22 cellular contexts compared by ENCODE assay signal in the genomic region with DNA sequence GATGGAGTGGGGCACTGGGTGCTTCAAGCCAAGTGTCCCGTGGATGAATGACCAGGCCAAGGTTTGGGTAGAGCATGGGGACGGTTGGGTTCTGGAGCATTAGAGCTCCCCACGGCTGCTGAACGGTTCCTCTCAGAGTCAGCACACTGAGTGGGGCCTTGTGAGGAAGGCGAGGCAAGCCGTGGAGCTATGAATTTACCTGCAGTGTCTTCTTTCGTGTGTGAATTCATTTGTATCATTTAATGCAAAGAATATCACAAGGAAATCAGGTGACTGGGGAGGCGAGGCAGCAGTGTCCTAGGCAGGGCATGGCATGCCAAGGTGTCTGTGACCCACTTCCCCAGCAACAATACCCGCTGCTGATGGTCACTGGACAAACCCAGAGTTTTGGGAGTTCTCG.
DNase-seq lines count a peak whose midpoint lies in the region; ATAC-seq and TF ChIP-seq lines count a peak whose summit lies in the region.
"Had no signal": no experiment of that assay in that cellular context is flagged by ENCODE, and none has a peak within 500 bp of the region (broad histone marks: within the 10 kb centered on the region; RNA-seq: fewer than 3 reads in every experiment).

No MANE protein-coding gene starts in this region.

- no peaks in the 10 kb centered on the region for H3K36me3 Mint-ChIP-seq in neural crest cell (ENCODE audit: low read depth)
- H3K36me3 Mint-ChIP-seq: CD4-positive, CD25-positive, alpha-beta regulatory T cell; CD8-positive, alpha-beta memory T cell had no signal

- no peaks in the 10 kb centered on the region for H3K4me1 Mint-ChIP-seq in neural crest cell
- H3K4me1 Mint-ChIP-seq: CD4-positive, CD25-positive, alpha-beta regulatory T cell; CD8-positive, alpha-beta memory T cell had no signal

- no peak overlapping the region for H3K4me3 Mint-ChIP-seq in neural crest cell
- H3K4me3 Mint-ChIP-seq: CD4-positive, CD25-positive, alpha-beta regulatory T cell; CD8-positive, alpha-beta memory T cell; HFFc6 had no signal

- H3K27me3 Mint-ChIP-seq in neural crest cell (ENCODE audit: low read depth): no peaks in the 10 kb centered on the region
- H3K27me3 Mint-ChIP-seq: CD4-positive, CD25-positive, alpha-beta regulatory T cell had no signal

- no peak overlapping the region for H3K27ac ChIP-seq in coronary artery

- TF ChIP-seq CTCF in GM10266 (IDR thresholded peaks at IDR 0.05; ENCODE audit: control insufficient read depth, insufficient read depth, low read depth, missing control alignments) (no peak), coronary artery (IDR thresholded peaks at IDR 0.05) (no peak), neural crest cell (conservative IDR thresholded peaks at IDR 0.05) (no peak)

- peak overlapping the region; percentile 30 for H3K27ac Mint-ChIP-seq in neural crest cell (ENCODE audit: unreplicated experiment)
- H3K27ac Mint-ChIP-seq: CD4-positive, CD25-positive, alpha-beta regulatory T cell; HFFc6 had no signal

- ATAC-seq in GM21528 (IDR thresholded peaks at IDR 0.05; ENCODE audit: low FRiP score, unreplicated experiment): no peak
- ATAC-seq: HCT116 had no signal

- no peaks in the 10 kb centered on the region for H3K9me3 Mint-ChIP-seq in neural crest cell
- H3K9me3 Mint-ChIP-seq: CD8-positive, alpha-beta memory T cell had no signal

- peak; percentile 3 for DNase-seq in GM10266 (ENCODE audit: extremely low spot score)
- peak; percentile 38 for DNase-seq in coronary artery (ENCODE audit: low spot score)
- peak; percentile 17 for DNase-seq in islet precursor cell
- DNase-seq in neural crest cell (ENCODE audit: low read depth, low spot score): no peak
- no peak for DNase-seq in activated CD4-positive, alpha-beta T cell treated with anti-CD3 and anti-CD28 coated beads for 48 hours
- DNase-seq in UCSD-AML1 (lab: John Stamatoyannopoulos, UW; ENCODE audit: unreplicated experiment): no peak
- DNase-seq: ACHN; BE2C; C1 segment of cervical spinal cord; CD4-positive, CD25-positive, alpha-beta regulatory T cell; CD8-positive, alpha-beta memory T cell; COR-L47; DMS 273 treated with DMSO at 0.1 percent for 48 hours; DMS53; DND-41; EL; GOT3; H7; HFFc6; IMR-90 had no signal

- no peak overlapping the region for H3K4me3 ChIP-seq in coronary artery

Comparison
In these comparisons a context has a peak if more than half of its experiments do, and no peak if none do; other contexts are left out.
1. DNase-seq: peak in GM10266 (single experiment), coronary artery (single experiment) and islet precursor cell (single experiment); none in neural crest cell (single experiment), activated CD4-positive, alpha-beta T cell treated with anti-CD3 and anti-CD28 coated beads for 48 hours (single experiment) and UCSD-AML1 (single experiment).